In the genomic region with DNA sequence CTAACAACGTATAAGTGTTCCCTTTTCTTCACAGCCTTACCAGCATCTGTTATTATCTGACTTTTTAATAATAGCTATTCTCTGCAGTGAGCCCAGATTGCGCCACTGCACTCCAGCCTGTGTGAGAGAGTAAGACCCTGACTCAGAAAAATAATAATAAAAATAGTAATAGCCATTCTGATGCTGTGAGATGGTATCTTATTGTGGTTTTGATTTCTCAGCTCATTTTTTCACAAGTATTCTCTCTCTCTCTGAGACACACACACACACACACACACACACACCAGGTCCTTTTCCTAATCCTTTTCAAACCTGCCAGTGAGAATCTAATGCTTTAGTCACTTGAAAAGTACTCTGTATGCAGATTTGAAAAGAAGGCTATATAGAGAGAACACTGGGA, we compare ENCODE assay signal across 22 cellular contexts.
"Had no signal": no experiment of that assay in that cellular context is flagged by ENCODE, and none has a peak within 500 bp of the region (broad histone marks: within the 10 kb centered on the region; RNA-seq: fewer than 3 reads in every experiment).

No MANE protein-coding gene starts in this region.

- H3K27ac ChIP-seq: breast epithelium, KMS-11, Peyer's patch, RWPE1, SJCRH30 had no signal

- H3K4me1 ChIP-seq: breast epithelium, Peyer's patch, SJCRH30 had no signal

- H3K36me3 ChIP-seq: breast epithelium, Peyer's patch, SJCRH30 had no signal

- H3K4me3 ChIP-seq: breast epithelium, Peyer's patch, SJCRH30 had no signal

- H3K9me3 ChIP-seq: breast epithelium, Peyer's patch, SJCRH30, SK-N-SH had no signal

- H3K27me3 ChIP-seq: breast epithelium, Peyer's patch, SJCRH30 had no signal

- DNase-seq: activated CD4-positive, alpha-beta T cell treated with anti-CD3 and anti-CD28 coated beads for 48 hours; activated CD4-positive, alpha-beta T cell treated with anti-CD3 and anti-CD28 coated beads, Interleukin-2, amount 50 U/mL, for 48 hours; activated CD4-positive, CD25-positive, alpha-beta regulatory T cell treated with anti-CD3 and anti-CD28 coated beads, Interleukin-2, amount 50 U/mL, for 72 hours; activated effector memory CD4-positive, alpha-beta T cell treated with anti-CD3 and anti-CD28 coated beads, Interleukin-2, amount 50 U/mL, for 16 hours; activated naive CD4-positive, alpha-beta T cell treated with anti-CD3 and anti-CD28 coated beads for 36 hours; activated T-cell treated with anti-CD3 and anti-CD28 coated beads, Interleukin-2, amount 50 U/mL, for 4 hours; central memory CD4-positive, alpha-beta T cell; MM.1S; NCI-H1105; NCI-H1436; NCI-H1694 treated with DMSO at 0.1 percent for 48 hours; NCI-H2029 treated with DMSO at 0.1 percent for 48 hours; NCI-H446; NCI-H524; Peyer's patch; Right ventricle myocardium superior; SJCRH30; SK-N-SH; SW 1271 had no signal
